In genomic region chr2:241545113-241545512, GRCh38 we compare ENCODE assay signal across 18 cellular contexts. TPM values are rescaled to one million over a fixed set of nuclear protein-coding genes. Genes with fewer than 3 reads are reported as not detected.
DNase-seq lines count a peak whose midpoint lies in the region; FAIRE-seq and TF ChIP-seq lines count a peak whose summit lies in the region.
"Had no signal": no experiment of that assay in that cellular context is flagged by ENCODE, and none has a peak within 500 bp of the region (broad histone marks: within the 10 kb centered on the region; RNA-seq: fewer than 3 reads in every experiment).

No MANE protein-coding gene starts in this region.

- no peak overlapping the region for H3K9ac ChIP-seq in kidney (ENCODE audit: low read length in 2 of 2)

- FAIRE-seq in kidney (lab: Jason Lieb, UNC), result no peak
- FAIRE-seq: GM12878, small intestine had no signal

- H3K9me3 ChIP-seq in kidney (ENCODE audit: control insufficient read depth in 1 of 2, low read length in 2 of 2), result no peaks in the 10 kb centered on the region
- no peaks in the 10 kb centered on the region for H3K9me3 ChIP-seq in effector memory CD4-positive, alpha-beta T cell (ENCODE audit: control insufficient read depth, low read length)
- H3K9me3 ChIP-seq: gastrocnemius medialis, ovary, SJCRH30 had no signal

- peaks cover 0 to 12% of the 10 kb centered on the region in 2 donors for H3K4me1 ChIP-seq in kidney (ENCODE audit: control insufficient read depth in 1 of 2, insufficient read depth in 1 of 2, low read depth in 1 of 2, low read length in 2 of 2)
- no peaks in the 10 kb centered on the region for H3K4me1 ChIP-seq in effector memory CD4-positive, alpha-beta T cell (ENCODE audit: control insufficient read depth, insufficient read depth, low read length, poor library complexity, severe bottlenecking)

- DNase-seq in AG10803 (ENCODE audit: low read depth) (peak; percentile 74), HT1080 (ENCODE audit: low read depth) (peak; percentile 52), brain microvascular endothelial cell (peak; percentile 68), kidney (peak; percentile 37), cerebellum (ENCODE audit: low spot score) (no peak), NCI-H82 treated with DMSO at 0.1 percent for 48 hours (lab: John Stamatoyannopoulos, UW; ENCODE audit: unreplicated experiment) (no peak)
- DNase-seq in effector memory CD4-positive, alpha-beta T cell, result no peak
- no peak for DNase-seq in activated CD4-positive, alpha-beta T cell treated with anti-CD3 and anti-CD28 coated beads, Interleukin-2, amount 50 U/mL, for 48 hours
- DNase-seq: activated CD8-positive, alpha-beta T cell treated with anti-CD3 and anti-CD28 coated beads for 36 hours; gastrocnemius medialis; KBM-7; NCI-H1417; ovary; small intestine; stimulated activated naive B cell treated with anti-CD40 and anti-IgM and Interleukin-4, amounts not matched to agents 10 μg/mL and 1 μg/mL and 100 μg/mL, for 72 hours; trophoblast cell had no signal

- H3K36me3 ChIP-seq in brain microvascular endothelial cell (replicated peaks) (no peaks in the 10 kb centered on the region), kidney (ENCODE audit: control insufficient read depth in 1 of 2, insufficient read depth in 2 of 2, low read length in 2 of 2) (no peaks in the 10 kb centered on the region)
- H3K36me3 ChIP-seq in effector memory CD4-positive, alpha-beta T cell (ENCODE audit: control insufficient read depth, insufficient read depth, low read length), result no peaks in the 10 kb centered on the region
- H3K36me3 ChIP-seq: gastrocnemius medialis, ovary, SJCRH30 had no signal

- TF ChIP-seq CTCF in AG10803 (conservative IDR thresholded peaks at IDR 0.05; ENCODE audit: low read length), result no peak
- TF ChIP-seq CTCF in brain microvascular endothelial cell (IDR thresholded peaks at IDR 0.05; ENCODE audit: low read depth, low read length, missing control alignments), result no peak
- no peak for TF ChIP-seq CTCF in kidney (IDR thresholded peaks at IDR 0.05; ENCODE audit: borderline replicate concordance, extremely low read depth, insufficient read depth)

- H3K4me3 ChIP-seq in AG10803 (ENCODE audit: low read length) (no peak overlapping the region), brain microvascular endothelial cell (ENCODE audit: low read depth, low read length) (no peak overlapping the region), kidney (ENCODE audit: low read length in 2 of 2) (no peak overlapping the region)
- no peak overlapping the region for H3K4me3 ChIP-seq in effector memory CD4-positive, alpha-beta T cell (ENCODE audit: insufficient read depth, low read depth, low read length, poor library complexity, severe bottlenecking)
- H3K4me3 ChIP-seq: gastrocnemius medialis, GM12878, ovary, SJCRH30 had no signal

- no peaks in the 10 kb centered on the region for H3K27me3 ChIP-seq in brain microvascular endothelial cell (replicated peaks)
- H3K27me3 ChIP-seq in effector memory CD4-positive, alpha-beta T cell (replicated peaks; ENCODE audit: control insufficient read depth, insufficient read depth, low read length, poor library complexity, severe bottlenecking), result peaks cover 10% of the 10 kb centered on the region
- H3K27me3 ChIP-seq: ovary, SJCRH30 had no signal

- H3K27ac ChIP-seq in brain microvascular endothelial cell (peak overlapping the region; percentile 62), kidney (ENCODE audit: low read depth in 2 of 2, low read length in 2 of 2) (no peak overlapping the region)
- H3K27ac ChIP-seq in effector memory CD4-positive, alpha-beta T cell (ENCODE audit: insufficient read depth, low read length, poor library complexity, severe bottlenecking), result no peak overlapping the region
- H3K27ac ChIP-seq: gastrocnemius medialis, ovary had no signal

- intact Hi-C loops in kidney (cut with DNase I), result no loop called here

- in situ Hi-C loops in brain microvascular endothelial cell (cut with HindIII; ENCODE audit: low pct_ligation_motif_present, low sequenced_read_pairs), result no loop called here

RNA-seq across cellular contexts. Expression of gene BOK, which starts 13.4 kb away (rescaled TPM):
- 21.6 and 22.8 TPM in 2 replicates for total RNA-seq in HT1080 (2014; rRNA removed; shearing (Covaris generic))
- polyA plus RNA-seq in HT1080 (2015; cell fraction: cytosol; rRNA removed), result 21.8 and 27.1 TPM in 2 replicates
- polyA plus RNA-seq in HT1080 (2015; cell fraction: nucleus; rRNA removed), result 15.7 and 17.1 TPM in 2 replicates
- total RNA-seq in kidney (28.8 TPM), cerebellum (19.1 TPM)
- 22.9 TPM for polyA plus RNA-seq in kidney (ENCODE audit: insufficient read depth, low read depth, low replicate concordance)

RNA-seq across cellular contexts. Expression of gene STK25, which starts 36.7 kb away (rescaled TPM):
- 177 and 197 TPM in 2 replicates for total RNA-seq in HT1080 (2014; rRNA removed; shearing (Covaris generic))
- 134 and 176 TPM in 2 replicates for polyA plus RNA-seq in HT1080 (2015; cell fraction: cytosol; rRNA removed)
- polyA plus RNA-seq in HT1080 (2015; cell fraction: nucleus; rRNA removed), result 340 and 420 TPM in 2 replicates
- total RNA-seq in kidney (151 TPM), cerebellum (160 TPM)
- polyA plus RNA-seq in kidney (ENCODE audit: insufficient read depth, low read depth, low replicate concordance), result 119 TPM

Comparison
In these comparisons a context has a peak if more than half of its experiments do, and no peak if none do; other contexts are left out.
1. DNase-seq: peak in AG10803 (single experiment), HT1080 (single experiment), brain microvascular endothelial cell (single experiment) and kidney (single experiment); none in effector memory CD4-positive, alpha-beta T cell (0 of 3), cerebellum (single experiment), activated CD4-positive, alpha-beta T cell treated with anti-CD3 and anti-CD28 coated beads, Interleukin-2, amount 50 U/mL, for 48 hours (0 of 2) and NCI-H82 treated with DMSO at 0.1 percent for 48 hours (single experiment).